20 cellular contexts compared by ENCODE assay signal in the genomic region with DNA sequence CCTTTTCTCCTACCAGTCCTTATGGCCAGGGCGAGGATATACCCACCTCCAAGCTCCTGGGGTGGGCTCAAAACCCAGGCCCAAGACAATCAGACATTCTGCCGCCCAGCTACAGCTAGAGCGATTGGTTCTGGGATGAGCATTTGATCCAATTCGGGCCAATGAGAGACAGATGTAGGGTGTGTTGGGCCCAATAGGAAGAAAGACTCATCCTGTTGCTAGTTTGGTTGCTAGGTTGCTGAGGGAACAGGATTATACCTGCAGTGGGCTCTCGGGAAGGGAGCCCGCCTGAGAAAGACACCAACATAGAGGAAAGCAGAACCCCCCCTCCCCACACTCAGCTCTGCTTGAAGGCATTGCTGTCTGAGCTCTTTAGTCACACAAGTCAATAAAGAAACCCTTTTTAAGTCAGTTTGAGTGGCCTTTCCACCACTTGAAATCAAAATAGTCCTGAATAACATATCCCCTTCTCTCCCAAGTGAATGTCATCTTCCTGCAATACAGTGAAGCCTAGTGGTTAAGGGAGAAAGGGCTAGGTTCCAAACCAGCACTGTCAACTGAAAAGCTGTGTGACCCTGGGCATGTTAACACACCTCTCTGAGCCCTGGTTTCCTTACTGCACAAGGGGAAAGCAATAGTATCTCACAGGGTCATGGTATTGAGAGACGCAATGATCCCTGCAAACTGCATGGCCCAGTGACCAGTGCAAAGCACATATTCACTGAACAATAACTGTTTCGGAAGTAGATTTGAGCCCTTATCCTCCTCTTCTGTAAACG. TPM values are rescaled to one million over a fixed set of nuclear protein-coding genes. Genes with fewer than 3 reads are reported as not detected.
DNase-seq lines count a peak whose midpoint lies in the region; ATAC-seq and TF ChIP-seq lines count a peak whose summit lies in the region.
"Had no signal": no experiment of that assay in that cellular context is flagged by ENCODE, and none has a peak within 500 bp of the region (broad histone marks: within the 10 kb centered on the region; RNA-seq: fewer than 3 reads in every experiment).

No MANE protein-coding gene starts in this region.

- intact Hi-C loops in natural killer cell (cut with micrococcal nuclease), result no loop called here
- intact Hi-C loops in vagina (cut with DNase I), result no loop called here

- no peak for ATAC-seq in natural killer cell
- ATAC-seq in natural killer cell treated with Interleukin-12 subunit alpha and Interleukin-12 subunit beta and Interleukin-15 and Interleukin-18, amount 100 ng/mL, for 72 hours, result no peak
- ATAC-seq in effector memory CD8-positive, alpha-beta T cell (replicated peaks), result no peak

- H3K4me2 ChIP-seq in neural progenitor cell, result no peak overlapping the region

- TF ChIP-seq CTCF in natural killer cell (IDR thresholded peaks at IDR 0.05) (no peak), neural progenitor cell (IDR thresholded peaks at IDR 0.05) (no peak), vagina (IDR thresholded peaks at IDR 0.05) (no peak)

- H3K36me3 Mint-ChIP-seq in natural killer cell, result no peaks in the 10 kb centered on the region
- H3K36me3 Mint-ChIP-seq in natural killer cell treated with Interleukin-12 subunit alpha and Interleukin-12 subunit beta and Interleukin-15 and Interleukin-18, amount 100 ng/mL, for 72 hours, result no peaks in the 10 kb centered on the region
- H3K36me3 Mint-ChIP-seq in effector memory CD8-positive, alpha-beta T cell (ENCODE audit: insufficient read depth), result peaks cover 80% of the 10 kb centered on the region
- H3K36me3 Mint-ChIP-seq in neural progenitor cell, result peaks cover 22% of the 10 kb centered on the region

- H3K27me3 ChIP-seq in neural progenitor cell (no peaks in the 10 kb centered on the region), vagina (no peaks in the 10 kb centered on the region)
- H3K27me3 ChIP-seq: body of pancreas, transverse colon had no signal

- peaks cover 26% of the 10 kb centered on the region for H4K20me1 ChIP-seq in neural progenitor cell (ENCODE audit: low read depth)

- H3K4me1 ChIP-seq in neural progenitor cell, result peaks cover 19% of the 10 kb centered on the region
- H3K4me1 ChIP-seq in vagina, result peaks cover 70% of the 10 kb centered on the region

- no peaks in the 10 kb centered on the region for H3K27me3 Mint-ChIP-seq in natural killer cell (ENCODE audit: low read depth in 2 of 2)
- H3K27me3 Mint-ChIP-seq in natural killer cell treated with Interleukin-12 subunit alpha and Interleukin-12 subunit beta and Interleukin-15 and Interleukin-18, amount 100 ng/mL, for 72 hours, result no peaks in the 10 kb centered on the region
- no peaks in the 10 kb centered on the region for H3K27me3 Mint-ChIP-seq in effector memory CD8-positive, alpha-beta T cell
- peaks cover 2% of the 10 kb centered on the region for H3K27me3 Mint-ChIP-seq in neural progenitor cell (ENCODE audit: insufficient read depth, low read depth)
- H3K27me3 Mint-ChIP-seq: activated naive CD4-positive, alpha-beta T cell treated with anti-CD3 and anti-CD28 coated beads, Interleukin-2, amount 10 ng/mL, durations not matched to agents 7 days and 5 days had no signal

- no peak overlapping the region for H2AFZ ChIP-seq in neural progenitor cell (replicated peaks)

- H3K9me3 ChIP-seq in neural progenitor cell (ENCODE audit: low read depth), result no peaks in the 10 kb centered on the region
- H3K9me3 ChIP-seq in vagina, result no peaks in the 10 kb centered on the region
- H3K9me3 ChIP-seq: body of pancreas, transverse colon had no signal

- peaks cover 36% of the 10 kb centered on the region for H3K79me2 ChIP-seq in neural progenitor cell (ENCODE audit: low read depth)

- no peak overlapping the region for H3K4me3 Mint-ChIP-seq in natural killer cell
- no peak overlapping the region for H3K4me3 Mint-ChIP-seq in natural killer cell treated with Interleukin-12 subunit alpha and Interleukin-12 subunit beta and Interleukin-15 and Interleukin-18, amount 100 ng/mL, for 72 hours
- H3K4me3 Mint-ChIP-seq in effector memory CD8-positive, alpha-beta T cell, result no peak overlapping the region
- peak overlapping the region; percentile 11 for H3K4me3 Mint-ChIP-seq in neural progenitor cell
- H3K4me3 Mint-ChIP-seq: activated naive CD4-positive, alpha-beta T cell treated with anti-CD3 and anti-CD28 coated beads, Interleukin-2, amount 10 ng/mL, durations not matched to agents 7 days and 5 days had no signal

- H3K9ac ChIP-seq in neural progenitor cell, result no peak overlapping the region

- no peak for DNase-seq in natural killer cell
- no peak for DNase-seq in natural killer cell treated with Interleukin-12 subunit alpha and Interleukin-12 subunit beta and Interleukin-15 and Interleukin-18, amount 100 ng/mL, for 72 hours (ENCODE audit: low spot score)
- DNase-seq in effector memory CD8-positive, alpha-beta T cell, result no peak
- peak; percentile 39 for DNase-seq in neural progenitor cell (ENCODE audit: low spot score)
- no peak for DNase-seq in vagina (ENCODE audit: extremely low spot score in 2 of 2)
- DNase-seq in OCI-M2 (lab: John Stamatoyannopoulos, UW; ENCODE audit: unreplicated experiment), result no peak
- no peak for DNase-seq in NCI-H510A treated with DMSO at 0.1 percent for 48 hours (lab: John Stamatoyannopoulos, UW)
- DNase-seq in NCI-H2029 (lab: John Stamatoyannopoulos, UW), result no peak
- DNase-seq: activated CD4-positive, CD25-positive, alpha-beta regulatory T cell; activated CD8-positive, alpha-beta memory T cell treated with anti-CD3 and anti-CD28 coated beads, Interleukin-2, amount 50 U/mL, for 48 hours; activated naive CD4-positive, alpha-beta T cell treated with anti-CD3 and anti-CD28 coated beads, Interleukin-2, amount 10 ng/mL, durations not matched to agents 7 days and 5 days; body of pancreas; Calu3; effector CD4-positive, alpha-beta T cell; foreskin melanocyte; KBM-7; NCI-H1417; NCI-H345; OCI-M1; transverse colon had no signal

- TF ChIP-seq POLR2A in vagina (IDR thresholded peaks at IDR 0.05), result no peak

- H3K4me1 Mint-ChIP-seq in natural killer cell (peaks cover 63 to 72% of the 10 kb centered on the region in 2 donors), neural progenitor cell (peaks cover 44% of the 10 kb centered on the region)
- H3K4me1 Mint-ChIP-seq in natural killer cell treated with Interleukin-12 subunit alpha and Interleukin-12 subunit beta and Interleukin-15 and Interleukin-18, amount 100 ng/mL, for 72 hours (ENCODE audit: low read depth in 2 of 2), result peaks cover 49 to 54% of the 10 kb centered on the region in 2 donors
- H3K4me1 Mint-ChIP-seq in effector memory CD8-positive, alpha-beta T cell (ENCODE audit: low read depth in 2 of 2), result peaks cover 38 to 57% of the 10 kb centered on the region in 2 donors

- H3K27ac Mint-ChIP-seq in natural killer cell (peak overlapping the region; percentile 70 to 100), neural progenitor cell (peak overlapping the region; percentile 91)
- no peak overlapping the region for H3K27ac Mint-ChIP-seq in natural killer cell treated with Interleukin-12 subunit alpha and Interleukin-12 subunit beta and Interleukin-15 and Interleukin-18, amount 100 ng/mL, for 72 hours
- H3K27ac Mint-ChIP-seq in effector memory CD8-positive, alpha-beta T cell, result peak overlapping the region; percentile 0 to 85

- H3K27ac ChIP-seq in neural progenitor cell (no peak overlapping the region), vagina (peak overlapping the region; percentile 96)
- H3K27ac ChIP-seq: body of pancreas had no signal

- H3K9me3 Mint-ChIP-seq in natural killer cell (no peaks in the 10 kb centered on the region), neural progenitor cell (no peaks in the 10 kb centered on the region)
- H3K9me3 Mint-ChIP-seq in natural killer cell treated with Interleukin-12 subunit alpha and Interleukin-12 subunit beta and Interleukin-15 and Interleukin-18, amount 100 ng/mL, for 72 hours, result no peaks in the 10 kb centered on the region
- no peaks in the 10 kb centered on the region for H3K9me3 Mint-ChIP-seq in effector memory CD8-positive, alpha-beta T cell
- H3K9me3 Mint-ChIP-seq: activated naive CD4-positive, alpha-beta T cell treated with anti-CD3 and anti-CD28 coated beads, Interleukin-2, amount 10 ng/mL, durations not matched to agents 7 days and 5 days had no signal

- no peaks in the 10 kb centered on the region for H3F3A ChIP-seq in neural progenitor cell (ENCODE audit: low read depth)

- no peak overlapping the region for H3K4me3 ChIP-seq in neural progenitor cell
- no peak overlapping the region for H3K4me3 ChIP-seq in vagina
- H3K4me3 ChIP-seq: body of pancreas, transverse colon had no signal

- H3K36me3 ChIP-seq in neural progenitor cell, result no peaks in the 10 kb centered on the region
- H3K36me3 ChIP-seq in vagina, result peaks cover 0 to 31% of the 10 kb centered on the region in 2 donors

RNA-seq across cellular contexts. Expression of gene ITPRIP, which starts 21.8 kb away (rescaled TPM):
- total RNA-seq in natural killer cell (100 to 1,000 TPM; 172 to 225 (median 176) TPM), neural progenitor cell (ENCODE audit: low replicate concordance) (1.6 and 4.4 TPM in 2 replicates), vagina (85.7 TPM)
- total RNA-seq in natural killer cell treated with Interleukin-12 subunit alpha and Interleukin-12 subunit beta and Interleukin-15 and Interleukin-18, amount 100 ng/mL, for 72 hours, result 10 to 100 TPM; 42.1 to 63.0 TPM

RNA-seq across cellular contexts. Expression of gene CFAP58, which starts 37.1 kb away (rescaled TPM):
- under 1 TPM; 0.07 to 0.15 (median 0.11) TPM for total RNA-seq in natural killer cell
- under 1 TPM; 0.38 to 0.67 TPM for total RNA-seq in natural killer cell treated with Interleukin-12 subunit alpha and Interleukin-12 subunit beta and Interleukin-15 and Interleukin-18, amount 100 ng/mL, for 72 hours
- total RNA-seq in neural progenitor cell (ENCODE audit: low replicate concordance), result 0.53 and 1.7 TPM in 2 replicates
- total RNA-seq in vagina, result 0.49 TPM
- total RNA-seq: Calu3 had no signal

RNA-seq across cellular contexts. Expression of gene GSTO2, which starts 47.5 kb away (rescaled TPM):
- total RNA-seq in natural killer cell, result 1 to 10 TPM in 1 of 3 donors, under 1 TPM in 2; 0.75 to 1.4 (median 0.84) TPM
- under 1 TPM; 0.53 to 0.93 TPM for total RNA-seq in natural killer cell treated with Interleukin-12 subunit alpha and Interleukin-12 subunit beta and Interleukin-15 and Interleukin-18, amount 100 ng/mL, for 72 hours
- total RNA-seq in neural progenitor cell (ENCODE audit: low replicate concordance), result 4.9 and 7.6 TPM in 2 replicates
- 13.8 TPM for total RNA-seq in vagina

Comparison
In these comparisons a context has a peak if more than half of its experiments do, and no peak if none do; other contexts are left out.
1. H3K27ac Mint-ChIP-seq: peak in natural killer cell (2 of 2), effector memory CD8-positive, alpha-beta T cell (2 of 2) and neural progenitor cell (single experiment); none in natural killer cell treated with Interleukin-12 subunit alpha and Interleukin-12 subunit beta and Interleukin-15 and Interleukin-18, amount 100 ng/mL, for 72 hours (0 of 2).